In genomic region chr11:125890447-125891100, GRCh38 we compare ENCODE assay signal across 1 cellular context.
TF ChIP-seq lines count a peak whose summit lies in the region.

No MANE protein-coding gene starts in this region.

TF ChIP-seq in K562, 482 proteins besides CTCF, POLR2A, EP300 and RAD21 (continues in another document):
- TF ChIP-seq ATF3 (IDR thresholded peaks at IDR 0.05) (0 out of 2 replicates have a peak, but pooled peaks have one; percentile 27), ATF3 (CRISPR knock-in tag; conservative IDR thresholded peaks at IDR 0.05) (no peak), ARNT (IDR thresholded peaks at IDR 0.05) (0 out of 4 replicates have a peak, but pooled peaks of 1 of the 2 experiments have one; percentile 50), PRDM10 (IDR thresholded peaks at IDR 0.05; ENCODE audit: partially characterized antibody) (peak; percentile 25), ZNF740 (CRISPR knock-in tag; IDR thresholded peaks at IDR 0.05) (no peak), ZNF740 (tag; IDR thresholded peaks at IDR 0.05) (no peak), THRA (IDR thresholded peaks at IDR 0.05) (no peak), TAF7 (tag; IDR thresholded peaks at IDR 0.05) (no peak), E2F5 (CRISPR knock-in tag; IDR thresholded peaks at IDR 0.05) (no peak), ZBTB33 (CRISPR knock-in tag; IDR thresholded peaks at IDR 0.05) (no peak), KHSRP (IDR thresholded peaks at IDR 0.05) (no peak), ARID1B (IDR thresholded peaks at IDR 0.05) (peak; percentile 50; the same call in 1 of the 2 replicates), RNF219 (CRISPR knock-in tag; IDR thresholded peaks at IDR 0.05) (no peak), ZKSCAN1 (IDR thresholded peaks at IDR 0.05; ENCODE audit: low read depth, low read length) (no peak), ZBTB12 (CRISPR knock-in tag; IDR thresholded peaks at IDR 0.05) (no peak), ETV1 (tag; conservative IDR thresholded peaks at IDR 0.05; ENCODE audit: low read depth) (no peak), BMI1 (IDR thresholded peaks at IDR 0.05; ENCODE audit: low read length) (no peak), MCM2 (IDR thresholded peaks at IDR 0.05; ENCODE audit: low read depth) (no peak), HMG20A (CRISPR knock-in tag; conservative IDR thresholded peaks at IDR 0.05) (no peak), MAFF (IDR thresholded peaks at IDR 0.05; ENCODE audit: low read length) (peak; percentile 84), ZBTB17 (CRISPR knock-in tag; IDR thresholded peaks at IDR 0.05) (no peak), NFE2 (IDR thresholded peaks at IDR 0.05; ENCODE audit: low read depth) (peak; percentile 89), CEBPB (tag; IDR thresholded peaks at IDR 0.05) (no peak), ETV5 (CRISPR knock-in tag; IDR thresholded peaks at IDR 0.05; ENCODE audit: low read depth) (no peak), ZNF277 (CRISPR knock-in tag; IDR thresholded peaks at IDR 0.05; ENCODE audit: borderline replicate concordance) (no peak), CEBPG (CRISPR knock-in tag; IDR thresholded peaks at IDR 0.05) (no peak), CEBPG (tag; conservative IDR thresholded peaks at IDR 0.05 in 1 of 2, IDR thresholded peaks at IDR 0.05 in 1 of 2) (no peak), BRD4 (IDR thresholded peaks at IDR 0.05) (no peak), THRAP3 (IDR thresholded peaks at IDR 0.05; ENCODE audit: borderline replicate concordance) (no peak), E2F8 (IDR thresholded peaks at IDR 0.05; ENCODE audit: low read depth, partially characterized antibody) (no peak), ZNF23 (CRISPR knock-in tag; IDR thresholded peaks at IDR 0.05) (no peak), HEY1 (CRISPR knock-in tag; IDR thresholded peaks at IDR 0.05; ENCODE audit: borderline replicate concordance) (no peak), TOE1 (IDR thresholded peaks at IDR 0.05; ENCODE audit: borderline replicate concordance) (no peak), TOE1 (CRISPR knock-in tag; IDR thresholded peaks at IDR 0.05; ENCODE audit: borderline replicate concordance, low read depth) (no peak), SFPQ (IDR thresholded peaks at IDR 0.05; ENCODE audit: low read depth, low read length) (no peak), PREB (CRISPR knock-in tag; IDR thresholded peaks at IDR 0.05) (no peak), NFATC3 (IDR thresholded peaks at IDR 0.05) (no peak)
